ENCODE assay signal across 11 cellular contexts in genomic region chr9:1722404-1722803, GRCh38.
DNase-seq lines count a peak whose midpoint lies in the region; ATAC-seq and TF ChIP-seq lines count a peak whose summit lies in the region.
"Had no signal": no experiment of that assay in that cellular context is flagged by ENCODE, and none has a peak within 500 bp of the region (broad histone marks: within the 10 kb centered on the region; RNA-seq: fewer than 3 reads in every experiment).

No MANE protein-coding gene starts in this region.

- H3K27ac ChIP-seq in GM23338 (ENCODE audit: low read depth) (no peak overlapping the region), endodermal cell (ENCODE audit: low read depth, low read length) (no peak overlapping the region), neural progenitor cell (no peak overlapping the region)

- no peak overlapping the region for H3K4me2 ChIP-seq in GM23338
- no peak overlapping the region for H3K4me2 ChIP-seq in neural progenitor cell

- no peak overlapping the region for H3K4me3 Mint-ChIP-seq in GM23338
- no peak overlapping the region for H3K4me3 Mint-ChIP-seq in endodermal cell
- H3K4me3 Mint-ChIP-seq in neural progenitor cell, result no peak overlapping the region
- H3K4me3 Mint-ChIP-seq: activated naive CD4-positive, alpha-beta T cell treated with anti-CD3 and anti-CD28 coated beads, Interleukin-2, amount 50 U/mL, for 24 hours had no signal

- no peaks in the 10 kb centered on the region for H3K36me3 Mint-ChIP-seq in GM23338 (ENCODE audit: low read depth)
- no peaks in the 10 kb centered on the region for H3K36me3 Mint-ChIP-seq in endodermal cell (ENCODE audit: low read depth)
- H3K36me3 Mint-ChIP-seq in neural progenitor cell, result no peaks in the 10 kb centered on the region
- H3K36me3 Mint-ChIP-seq: activated naive CD4-positive, alpha-beta T cell treated with anti-CD3 and anti-CD28 coated beads, Interleukin-2, amount 50 U/mL, for 24 hours had no signal

- H3K79me2 ChIP-seq in GM23338 (replicated peaks; ENCODE audit: insufficient read depth) (no peaks in the 10 kb centered on the region), neural progenitor cell (ENCODE audit: low read depth) (no peaks in the 10 kb centered on the region)

- H3K4me1 ChIP-seq in GM23338 (ENCODE audit: insufficient read depth), result peaks cover 4% of the 10 kb centered on the region; the same call in 1 of the 2 replicates
- peaks cover 2% of the 10 kb centered on the region for H3K4me1 ChIP-seq in endodermal cell (ENCODE audit: control insufficient read depth, insufficient read depth, low read length)
- H3K4me1 ChIP-seq in neural progenitor cell, result no peaks in the 10 kb centered on the region

- H3K9ac ChIP-seq in endodermal cell (ENCODE audit: extremely low read depth, low read length, poor library complexity, severe bottlenecking) (no peak overlapping the region), neural progenitor cell (no peak overlapping the region)

- WGBS in endodermal cell (ENCODE audit: insufficient coverage in 1 of 2, insufficient read length in 1 of 2), 2 experiments, result 83 to 87% methylated on average over 1 of the region's 1 CpG

- H3K27me3 ChIP-seq in GM23338 (ENCODE audit: insufficient read depth) (no peaks in the 10 kb centered on the region), endodermal cell (ENCODE audit: control insufficient read depth, insufficient read depth, low read length, poor library complexity, severe bottlenecking) (peaks cover 5% of the 10 kb centered on the region), neural progenitor cell (no peaks in the 10 kb centered on the region)

- ATAC-seq in GM23338, result peak; percentile 90
- ATAC-seq in HG03457 (IDR thresholded peaks at IDR 0.05; ENCODE audit: unreplicated experiment), result no peak

- H3K27me3 Mint-ChIP-seq in GM23338 (ENCODE audit: insufficient read depth, low read depth, poor library complexity) (peaks cover 2% of the 10 kb centered on the region), endodermal cell (ENCODE audit: insufficient read depth) (no peaks in the 10 kb centered on the region), neural progenitor cell (ENCODE audit: insufficient read depth, low read depth) (no peaks in the 10 kb centered on the region)

- no peaks in the 10 kb centered on the region for H3F3A ChIP-seq in GM23338 (replicated peaks; ENCODE audit: low read depth)
- H3F3A ChIP-seq in neural progenitor cell (ENCODE audit: low read depth), result no peaks in the 10 kb centered on the region

- DNase-seq in ELR (ENCODE audit: low read depth) (peak; percentile 1), GM23338 (ENCODE audit: low spot score) (peak; percentile 69), NAMALWA (ENCODE audit: low spot score) (peak; percentile 67), endodermal cell (peak; percentile 70), AG08396 (ENCODE audit: low spot score) (no peak), neural progenitor cell (ENCODE audit: low spot score) (no peak), SIG-M5 treated with dmso at 0.1 percent for 504 hours (lab: John Stamatoyannopoulos, UW; ENCODE audit: unreplicated experiment) (no peak)
- DNase-seq: NCI-H2107, retina had no signal

- H3K4me3 ChIP-seq in GM23338 (no peak overlapping the region), endodermal cell (ENCODE audit: low read length) (no peak overlapping the region), neural progenitor cell (no peak overlapping the region)

- no peaks in the 10 kb centered on the region for H3K9me3 ChIP-seq in endodermal cell (ENCODE audit: control insufficient read depth, low read length)
- no peaks in the 10 kb centered on the region for H3K9me3 ChIP-seq in neural progenitor cell (ENCODE audit: low read depth)

- H3K9me3 Mint-ChIP-seq in GM23338 (no peaks in the 10 kb centered on the region), endodermal cell (no peaks in the 10 kb centered on the region), neural progenitor cell (no peaks in the 10 kb centered on the region)
- H3K9me3 Mint-ChIP-seq: activated naive CD4-positive, alpha-beta T cell treated with anti-CD3 and anti-CD28 coated beads, Interleukin-2, amount 50 U/mL, for 24 hours had no signal

- H3K36me3 ChIP-seq in GM23338 (ENCODE audit: insufficient read depth) (no peaks in the 10 kb centered on the region), endodermal cell (ENCODE audit: control insufficient read depth, insufficient read depth, low read length) (no peaks in the 10 kb centered on the region), neural progenitor cell (no peaks in the 10 kb centered on the region)

- TF ChIP-seq CTCF in GM23338 (conservative IDR thresholded peaks at IDR 0.05; ENCODE audit: low read depth in 2 of 2), result no peak
- no peak for TF ChIP-seq CTCF in endodermal cell (conservative IDR thresholded peaks at IDR 0.05)
- TF ChIP-seq CTCF in neural progenitor cell (IDR thresholded peaks at IDR 0.05), result no peak

- H2AFZ ChIP-seq in GM23338 (peak overlapping the region; percentile 30; the same call in 1 of the 2 replicates), neural progenitor cell (replicated peaks) (no peak overlapping the region)

- H4K20me1 ChIP-seq in GM23338 (replicated peaks; ENCODE audit: insufficient read depth) (no peaks in the 10 kb centered on the region), neural progenitor cell (ENCODE audit: low read depth) (no peaks in the 10 kb centered on the region)

- H3K9me2 ChIP-seq in GM23338 (ENCODE audit: insufficient read depth), result no peaks in the 10 kb centered on the region

- H3K4me1 Mint-ChIP-seq in GM23338 (peaks cover 20% of the 10 kb centered on the region), endodermal cell (peaks cover 17% of the 10 kb centered on the region), neural progenitor cell (no peaks in the 10 kb centered on the region)
- H3K4me1 Mint-ChIP-seq: activated naive CD4-positive, alpha-beta T cell treated with anti-CD3 and anti-CD28 coated beads, Interleukin-2, amount 50 U/mL, for 24 hours had no signal

- H3K27ac Mint-ChIP-seq in GM23338, result no peak overlapping the region
- no peak overlapping the region for H3K27ac Mint-ChIP-seq in endodermal cell
- no peak overlapping the region for H3K27ac Mint-ChIP-seq in neural progenitor cell
- H3K27ac Mint-ChIP-seq: activated naive CD4-positive, alpha-beta T cell treated with anti-CD3 and anti-CD28 coated beads, Interleukin-2, amount 50 U/mL, for 24 hours had no signal

TF ChIP-seq in GM23338, 12 proteins besides CTCF, POLR2A, EP300 and RAD21:
- TF ChIP-seq CREB1 (CRISPR knock-in tag; IDR thresholded peaks at IDR 0.05; ENCODE audit: low read depth) (no peak), ETS1 (IDR thresholded peaks at IDR 0.05) (peak; percentile 66)

Comparison
In these comparisons a context has a peak if more than half of its experiments do, and no peak if none do; other contexts are left out.
1. DNase-seq: peak in ELR (single experiment), GM23338 (single experiment), NAMALWA (single experiment) and endodermal cell (single experiment); none in AG08396 (single experiment), neural progenitor cell (single experiment) and SIG-M5 treated with dmso at 0.1 percent for 504 hours (single experiment).